In genomic region chr5:79514391-79515105, GRCh38 we compare ENCODE assay signal across 8 cellular contexts. TPM values are rescaled to one million over a fixed set of nuclear protein-coding genes. Genes with fewer than 3 reads are reported as not detected.
A peak's percentile ranks its signal among the peaks of the same experiment; 100 is the strongest.
DNase-seq lines count a peak whose midpoint lies in the region; ATAC-seq, FAIRE-seq and TF ChIP-seq lines count a peak whose summit lies in the region.

No MANE protein-coding gene starts in this region.

- no peaks in the 10 kb centered on the region for H3K9me3 ChIP-seq in kidney (ENCODE audit: control insufficient read depth in 1 of 2, low read length in 2 of 2)

- peak; percentile 85 for ATAC-seq in GM19035 (IDR thresholded peaks at IDR 0.05; ENCODE audit: unreplicated experiment)
- ATAC-seq in HG03342 (IDR thresholded peaks at IDR 0.05; ENCODE audit: unreplicated experiment) = peak; percentile 78

- peak; percentile 77 for FAIRE-seq in kidney (lab: Jason Lieb, UNC)

- DNase-seq in AG10803 (ENCODE audit: low read depth) (peak; percentile 84), NCI-H345 treated with DMSO at 0.1 percent for 48 hours (lab: John Stamatoyannopoulos, UW; ENCODE audit: unreplicated experiment) (peak; percentile 81), cerebellum (ENCODE audit: low spot score) (peak; percentile 96), kidney (peak; percentile 96)
- peak; percentile 87 for DNase-seq in activated CD4-positive, alpha-beta T cell treated with anti-CD3 and anti-CD28 coated beads for 1 hour
- peak; percentile 89 for DNase-seq in stimulated activated CD4-positive, alpha-beta T cell treated with anti-CD3 and anti-CD28 coated beads, Interleukin-15, amount 100 ng/mL, for 24 hours

- intact Hi-C loops in kidney (cut with DNase I) = no loop called here

- no peaks in the 10 kb centered on the region for H3K4me1 ChIP-seq in kidney (ENCODE audit: control insufficient read depth in 1 of 2, insufficient read depth in 1 of 2, low read depth in 1 of 2, low read length in 2 of 2)

- H3K27ac ChIP-seq in kidney (ENCODE audit: low read depth in 2 of 2, low read length in 2 of 2) = peak overlapping the region; percentile 96 to 98

- H3K9ac ChIP-seq in kidney (ENCODE audit: low read length in 2 of 2) = peak overlapping the region; percentile 87 to 96

- TF ChIP-seq CTCF in AG10803 (conservative IDR thresholded peaks at IDR 0.05; ENCODE audit: low read length) = no peak
- TF ChIP-seq CTCF in kidney (IDR thresholded peaks at IDR 0.05; ENCODE audit: borderline replicate concordance, extremely low read depth, insufficient read depth) = peak; percentile 9

- no peaks in the 10 kb centered on the region for H3K36me3 ChIP-seq in kidney (ENCODE audit: control insufficient read depth in 1 of 2, insufficient read depth in 2 of 2, low read length in 2 of 2)

- H3K4me3 ChIP-seq in AG10803 (ENCODE audit: low read length) = peak overlapping the region; percentile 81
- H3K4me3 ChIP-seq in kidney (ENCODE audit: low read length in 2 of 2) = peak overlapping the region; percentile 91 to 93

RNA-seq across cellular contexts. Expression of gene HOMER1, which starts 0.6 kb away (rescaled TPM):
- total RNA-seq in cerebellum (59.3 TPM), kidney (9.2 TPM)
- polyA plus RNA-seq in kidney (ENCODE audit: insufficient read depth, low read depth, low replicate concordance) = 2.3 TPM

Comparison
In these comparisons a context has a peak if more than half of its experiments do, and no peak if none do; other contexts are left out.
1. Peak in every context shown above with its lines: DNase-seq, ATAC-seq, H3K4me3 ChIP-seq and H3K27ac ChIP-seq.